8 cellular contexts compared by ENCODE assay signal in genomic region chr1:84690397-84691138, GRCh38. TPM values are rescaled to one million over a fixed set of nuclear protein-coding genes. Genes with fewer than 3 reads are reported as not detected.
DNase-seq lines count a peak whose midpoint lies in the region; ATAC-seq, FAIRE-seq and TF ChIP-seq lines count a peak whose summit lies in the region.

Gene SSX2IP (minus strand): TSS chr1:84690461. CDS start chr1:84671219, 19,242 bp downstream.

- H3K27ac ChIP-seq in parathyroid adenoma = peak within 1 kb of the TSS; percentile 32
- H3K27ac ChIP-seq in tibial nerve = peak within 1 kb of the TSS; percentile 57 to 91 (median 86)

- peak; percentile 87 for DNase-seq in GM12892 (ENCODE audit: insufficient read length)
- DNase-seq in NCI-H1436 (lab: John Stamatoyannopoulos, UW) = peak; percentile 96
- peak; percentile 94 for DNase-seq in SW480 (ENCODE audit: low spot score)
- peak; percentile 98 for DNase-seq in adipocyte (ENCODE audit: low read depth)
- DNase-seq in cardiac septum (ENCODE audit: low spot score) = peak; percentile 98
- peak; percentile 97 for DNase-seq in tibial nerve (ENCODE audit: low spot score in 2 of 2)

- H3K36me3 ChIP-seq in adipocyte (ENCODE audit: control insufficient read depth, insufficient read depth, low read length, severe bottlenecking) (no peaks in the 10 kb centered on the region), parathyroid adenoma (ENCODE audit: control insufficient read depth, insufficient read depth, low read length) (no peaks in the 10 kb centered on the region), tibial nerve (no peaks in the 10 kb centered on the region)

- peak within 1 kb of the TSS; percentile 71 for H3K4me2 ChIP-seq in parathyroid adenoma (ENCODE audit: low read length)

- H3K4me3 ChIP-seq in adipocyte (ENCODE audit: low read length) = peak within 1 kb of the TSS; percentile 90
- H3K4me3 ChIP-seq in parathyroid adenoma (ENCODE audit: low read depth, low read length) = peak within 1 kb of the TSS; percentile 65
- peak within 1 kb of the TSS; percentile 66 to 87 (median 78) for H3K4me3 ChIP-seq in tibial nerve

- peak; percentile 38 to 71 for TF ChIP-seq EP300 in tibial nerve (IDR thresholded peaks at IDR 0.05)

- 1% methylated on average over 35 to 44 of the region's 68 CpGs for WGBS in tibial nerve, 2 donors

- H3K9me3 ChIP-seq in adipocyte (ENCODE audit: control insufficient read depth, low read length) = no peaks in the 10 kb centered on the region
- no peaks in the 10 kb centered on the region for H3K9me3 ChIP-seq in parathyroid adenoma (ENCODE audit: control insufficient read depth, low read length)
- H3K9me3 ChIP-seq in tibial nerve = no peaks in the 10 kb centered on the region

- peak; percentile 96 for ATAC-seq in HG02840 (IDR thresholded peaks at IDR 0.05; ENCODE audit: low FRiP score, unreplicated experiment)

- no peak for TF ChIP-seq CTCF in parathyroid adenoma (IDR thresholded peaks at IDR 0.05)
- TF ChIP-seq CTCF in tibial nerve (IDR thresholded peaks at IDR 0.05) = peak in 1 of 5 experiments; percentile 0

- intact Hi-C loops in cardiac septum (cut with DNase I) = loop anchor here (2.0 to 10.0 kb wide), 2 partner anchors 184 to 244 kb away; partner anchors contain the start of genes GNG5 and SPATA1

- peak within 1 kb of the TSS; percentile 97 for H2AFZ ChIP-seq in parathyroid adenoma

- TF ChIP-seq POLR2A in GM12892 (IDR thresholded peaks at IDR 0.05; ENCODE audit: low read depth, low read length) (no peak; the same call in 1 of the 2 replicates), tibial nerve (IDR thresholded peaks at IDR 0.05) (peak; percentile 45 to 66)

- H3K9ac ChIP-seq in adipocyte (ENCODE audit: low read length) = peak within 1 kb of the TSS; percentile 65
- peak within 1 kb of the TSS; percentile 37 for H3K9ac ChIP-seq in parathyroid adenoma

- H3K27me3 ChIP-seq in adipocyte (replicated peaks; ENCODE audit: control insufficient read depth, insufficient read depth, low read length) = no peaks in the 10 kb centered on the region
- no peaks in the 10 kb centered on the region for H3K27me3 ChIP-seq in parathyroid adenoma (ENCODE audit: control insufficient read depth, insufficient read depth, low read length)
- H3K27me3 ChIP-seq in tibial nerve = no peaks in the 10 kb centered on the region

- FAIRE-seq in GM12892 (lab: Jason Lieb, UNC) = peak; percentile 92

- no peaks in the 10 kb centered on the region for H3K79me2 ChIP-seq in parathyroid adenoma

- H3K4me1 ChIP-seq in adipocyte (ENCODE audit: control insufficient read depth, insufficient read depth, low read length) = peaks cover 8% of the 10 kb centered on the region
- H3K4me1 ChIP-seq in parathyroid adenoma = no peaks in the 10 kb centered on the region
- peaks cover 0 to 22% (median 7%) of the 10 kb centered on the region in 4 donors for H3K4me1 ChIP-seq in tibial nerve

RNA-seq across cellular contexts. Expression of gene SSX2IP, which starts in this region (rescaled TPM):
- 4.7 TPM for polyA plus RNA-seq in GM12892 (2012; ENCODE audit: missing spikeins)
- total RNA-seq in cardiac septum (12.0 TPM), tibial nerve (1 to 10 TPM; 3.6 to 5.5 (median 4.8) TPM)

Comparison
In these comparisons a context has a peak if more than half of its experiments do, and no peak if none do; other contexts are left out.
1. Peak in every context shown above with its lines: DNase-seq, ATAC-seq, H3K4me3 ChIP-seq and H3K27ac ChIP-seq.